1 cellular context compared by ENCODE assay signal in genomic region chr2:170845343-170845742, GRCh38.
A peak's percentile ranks its signal among the peaks of the same experiment; 100 is the strongest.
TF ChIP-seq lines count a peak whose summit lies in the region.

No MANE protein-coding gene starts in this region.

TF ChIP-seq in K562, 482 proteins besides CTCF, POLR2A, EP300 and RAD21 (continued from another document):
- TF ChIP-seq GABPA (tag; conservative IDR thresholded peaks at IDR 0.05; ENCODE audit: low read depth) (0 out of 2 replicates have a peak, but pooled peaks have one; percentile 26), TGIF2 (CRISPR knock-in tag; IDR thresholded peaks at IDR 0.05) (no peak), ETV6 (IDR thresholded peaks at IDR 0.05; ENCODE audit: borderline replicate concordance in 1 of 2, low read depth in 2 of 2, low read length in 1 of 2) (peak in 1 of 2 experiments; percentile 64; a peak in 2 of 4 replicates), ETV6 (CRISPR knock-in tag; IDR thresholded peaks at IDR 0.05; ENCODE audit: borderline replicate concordance) (no peak), CTCFL (IDR thresholded peaks at IDR 0.05; ENCODE audit: borderline replicate concordance, insufficient read depth, low read depth, low read length, poor library complexity, severe bottlenecking) (peak; percentile 80), NR2C1 (IDR thresholded peaks at IDR 0.05) (peak; percentile 16; the same call in 1 of the 2 replicates), NR2C1 (tag; IDR thresholded peaks at IDR 0.05) (no peak), ZNF644 (tag; IDR thresholded peaks at IDR 0.05; ENCODE audit: low read depth) (peak; percentile 27; the same call in 1 of the 2 replicates), SRSF1 (IDR thresholded peaks at IDR 0.05; ENCODE audit: low read depth, low read length) (no peak), CXXC5 (CRISPR knock-in tag; IDR thresholded peaks at IDR 0.05) (peak; percentile 43; the same call in 1 of the 2 replicates), YY1 (IDR thresholded peaks at IDR 0.05; ENCODE audit: borderline replicate concordance in 1 of 3, control insufficient read depth in 1 of 3, extremely low read depth in 1 of 3, insufficient read depth in 3 of 3, insufficient read length in 1 of 3, insufficient replicate concordance in 2 of 3, low read depth in 1 of 3, low read length in 2 of 3) (peak; percentile 47 to 93 (median 84)), MBD2 (IDR thresholded peaks at IDR 0.05; ENCODE audit: borderline replicate concordance, low read depth) (no peak), PHF20 (IDR thresholded peaks at IDR 0.05; ENCODE audit: partially characterized antibody) (peak; percentile 66), CHAMP1 (IDR thresholded peaks at IDR 0.05) (peak; percentile 72; the same call in 1 of the 2 replicates), CBX5 (IDR thresholded peaks at IDR 0.05; ENCODE audit: borderline replicate concordance, low read depth) (0 out of 2 replicates have a peak, but pooled peaks have one; percentile 60), MXI1 (IDR thresholded peaks at IDR 0.05; ENCODE audit: low read depth, low read length) (no peak), EHMT2 (IDR thresholded peaks at IDR 0.05) (peak; percentile 97), CTBP1 (IDR thresholded peaks at IDR 0.05; ENCODE audit: borderline replicate concordance) (peak; percentile 27; the same call in 1 of the 2 replicates), CREB3 (tag; conservative IDR thresholded peaks at IDR 0.05; ENCODE audit: low read depth) (0 out of 2 replicates have a peak, but pooled peaks have one; percentile 42)
